ENCODE assay signal across 8 cellular contexts in genomic region chr13:76886292-76887061, GRCh38. TPM values are rescaled to one million over a fixed set of nuclear protein-coding genes. Genes with fewer than 3 reads are reported as not detected.
DNase-seq lines count a peak whose midpoint lies in the region; FAIRE-seq and TF ChIP-seq lines count a peak whose summit lies in the region.

Gene KCTD12 (minus strand): TSS chr13:76886405. CDS start chr13:76886148, 257 bp downstream.

- peak; percentile 83 for DNase-seq in GM10248 (ENCODE audit: extremely low spot score)
- DNase-seq in H54 (ENCODE audit: insufficient read length, low spot score), result peak; percentile 52
- DNase-seq in MG63, result peak; percentile 86
- DNase-seq in T-helper 22 cell (ENCODE audit: low read depth), result peak; percentile 68
- peak; percentile 89 for DNase-seq in astrocyte of the hippocampus (ENCODE audit: low read depth, low spot score)
- DNase-seq in hippocampal formation (lab: John Stamatoyannopoulos, UW), result peak; percentile 66 to 71
- peak; percentile 33 for DNase-seq in retinal pigment epithelial cell (ENCODE audit: low read depth)
- no peak for DNase-seq in DMS79 (lab: John Stamatoyannopoulos, UW)

- no peaks in the 10 kb centered on the region for H3K27me3 ChIP-seq in MG63

- TF ChIP-seq CTCF in GM10248 (IDR thresholded peaks at IDR 0.05; ENCODE audit: control extremely low read depth, extremely low read depth, low read depth, missing control alignments) (peak; percentile 60), retinal pigment epithelial cell (conservative IDR thresholded peaks at IDR 0.05; ENCODE audit: low read depth, low read length) (no peak)

- peak; percentile 62 for TF ChIP-seq POLR2A in H54 (IDR thresholded peaks at IDR 0.05; ENCODE audit: low read depth, low read length)

- POLR2A ChIA-PET in GM10248 (lab: Yijun Ruan, JAX), result no interaction called here

- CTCF ChIA-PET in GM10248 (lab: Yijun Ruan, JAX), result interaction anchor here (0.8 to 2.8 kb wide), 8 partner anchors 9 to 1008 kb away, joined by 3 to 14 read pairs (median 6); no protein-coding TSS in a partner anchor

- H3K36me3 ChIP-seq in MG63, result no peaks in the 10 kb centered on the region

- no peaks in the 10 kb centered on the region for H3K9me3 ChIP-seq in MG63

- H3K4me3 ChIP-seq in MG63 (peak within 1 kb of the TSS; percentile 74), retinal pigment epithelial cell (ENCODE audit: low read length) (peak within 1 kb of the TSS; percentile 55)

- FAIRE-seq in H54 (lab: Jason Lieb, UNC), result no peak

RNA-seq across cellular contexts. Expression of gene KCTD12, which starts in this region (rescaled TPM):
- total RNA-seq in MG63 (2014; rRNA removed; shearing (Covaris generic); ENCODE audit: low replicate concordance), result 14.9 and 19.3 TPM in 2 replicates
